24 cellular contexts compared by ENCODE assay signal in genomic region chr4:95980877-95981360, GRCh38.
"Had no signal": no experiment of that assay in that cellular context is flagged by ENCODE, and none has a peak within 500 bp of the region (broad histone marks: within the 10 kb centered on the region; RNA-seq: fewer than 3 reads in every experiment).

No MANE protein-coding gene starts in this region.

- H3K4me3 Mint-ChIP-seq: mesothelial cell of epicardium; naive B cell; natural killer cell; nephron progenitor cell; neural progenitor cell; stimulated activated memory B cell treated with anti-CD40 and anti-IgM and Interleukin-4, amounts not matched to agents 10 μg/mL and 1 μg/mL and 100 μg/mL, for 72 hours; stimulated activated naive CD8-positive, alpha-beta T cell treated with anti-CD3 and anti-CD28 coated beads, Interleukin-15, amount 100 ng/mL, for 72 hours; type B pancreatic cell had no signal

- H2AFZ ChIP-seq: hepatocyte, neural progenitor cell, parathyroid adenoma had no signal

- H3K4me3 ChIP-seq: hepatocyte, lung, neural progenitor cell, psoas muscle, right lobe of liver, smooth muscle cell, tibial nerve, uterus had no signal

- H3K27ac ChIP-seq: hepatocyte, neural progenitor cell, parathyroid adenoma, psoas muscle, right lobe of liver, tibial nerve, uterus had no signal

- H3K36me3 Mint-ChIP-seq: mesothelial cell of epicardium; naive B cell; natural killer cell; neural progenitor cell; stimulated activated memory B cell treated with anti-CD40 and anti-IgM and Interleukin-4, amounts not matched to agents 10 μg/mL and 1 μg/mL and 100 μg/mL, for 72 hours had no signal

- DNase-seq: islet precursor cell; mesendoderm; naive B cell; natural killer cell; nephron progenitor cell; psoas muscle; right lobe of liver; stimulated activated CD4-positive, alpha-beta T cell treated with anti-CD3 and anti-CD28 coated beads, Interleukin-1b, Interleukin-23, amount 100 ng/mL, for 48 hours; stimulated activated CD4-positive, alpha-beta T cell treated with anti-CD3 and anti-CD28 coated beads, Interleukin-2, amount 100 ng/mL, for 48 hours; stimulated activated CD4-positive, alpha-beta T cell treated with anti-CD3 and anti-CD28 coated beads, Interleukin-4, amount 100 ng/mL, for 4 hours; stimulated activated CD8-positive, alpha-beta memory T cell treated with anti-CD3 and anti-CD28 coated beads, Interleukin-4, amount 100 ng/mL, for 48 hours; stimulated activated naive CD4-positive, alpha-beta T cell treated with Interleukin-2 at 50 U/mL for 16 hours; stimulated activated naive CD8-positive, alpha-beta T cell treated with anti-CD3 and anti-CD28 coated beads, Interleukin-15, amount 100 ng/mL, for 72 hours; substantia nigra; uterus had no signal

- H3K27me3 Mint-ChIP-seq: naive B cell; stimulated activated memory B cell treated with anti-CD40 and anti-IgM and Interleukin-4, amounts not matched to agents 10 μg/mL and 1 μg/mL and 100 μg/mL, for 72 hours; stimulated activated naive CD8-positive, alpha-beta T cell treated with anti-CD3 and anti-CD28 coated beads, Interleukin-15, amount 100 ng/mL, for 72 hours had no signal

- H3K9ac ChIP-seq: neural progenitor cell, parathyroid adenoma had no signal

- H3K4me1 Mint-ChIP-seq: naive B cell; nephron progenitor cell; stimulated activated memory B cell treated with anti-CD40 and anti-IgM and Interleukin-4, amounts not matched to agents 10 μg/mL and 1 μg/mL and 100 μg/mL, for 72 hours had no signal

- H3K9me3 Mint-ChIP-seq: nephron progenitor cell had no signal

- H3K4me2 ChIP-seq: hepatocyte, neural progenitor cell, smooth muscle cell had no signal

- H3K27ac Mint-ChIP-seq: mesothelial cell of epicardium; naive B cell; natural killer cell; nephron progenitor cell; neural progenitor cell; stimulated activated memory B cell treated with anti-CD40 and anti-IgM and Interleukin-4, amounts not matched to agents 10 μg/mL and 1 μg/mL and 100 μg/mL, for 72 hours; stimulated activated naive CD8-positive, alpha-beta T cell treated with anti-CD3 and anti-CD28 coated beads, Interleukin-15, amount 100 ng/mL, for 72 hours; type B pancreatic cell had no signal

- H3K36me3 ChIP-seq: neural progenitor cell, right lobe of liver, tibial nerve, uterus had no signal

- H3K4me1 ChIP-seq: neural progenitor cell, parathyroid adenoma, psoas muscle, right lobe of liver, tibial nerve, uterus had no signal

- ATAC-seq: natural killer cell; psoas muscle; stimulated activated naive CD8-positive, alpha-beta T cell treated with anti-CD3 and anti-CD28 coated beads, Interleukin-15, amount 100 ng/mL, for 72 hours had no signal

- H3K9me3 ChIP-seq: psoas muscle, right lobe of liver, uterus had no signal

- H3K27me3 ChIP-seq: hepatocyte, neural progenitor cell, right lobe of liver, tibial nerve, uterus had no signal
